Comparison of ENCODE assay signal across 20 cellular contexts in genomic region chr13:66958611-66959010, GRCh38.
DNase-seq lines count a peak whose midpoint lies in the region; ATAC-seq, FAIRE-seq and TF ChIP-seq lines count a peak whose summit lies in the region.
"Had no signal": no experiment of that assay in that cellular context is flagged by ENCODE, and none has a peak within 500 bp of the region (broad histone marks: within the 10 kb centered on the region; RNA-seq: fewer than 3 reads in every experiment).

No MANE protein-coding gene starts in this region.

- no peaks in the 10 kb centered on the region for H3K9me3 ChIP-seq in smooth muscle cell (replicated peaks; ENCODE audit: low read depth)

- peak; percentile 76 for DNase-seq in putamen (ENCODE audit: low spot score)
- no peak for DNase-seq in KBM-7
- DNase-seq in smooth muscle cell (lab: John Stamatoyannopoulos, UW; ENCODE audit: unreplicated experiment), result no peak
- no peak for DNase-seq in D721Med (ENCODE audit: insufficient read length, low spot score)
- DNase-seq: activated CD4-positive, alpha-beta T cell treated with anti-CD3 and anti-CD28 coated beads for 48 hours; aorta; CD8-positive, alpha-beta T cell; DMS53; GDM1; kidney; NCI-H187; NCI-H446; SHP77 treated with DMSO at 0.1 percent for 48 hours; stimulated activated CD4-positive, alpha-beta T cell treated with anti-CD3 and anti-CD28 coated beads, Interleukin-1b, Interleukin-23, amount 100 ng/mL, for 48 hours; T-cell had no signal

- H4K20me1 ChIP-seq in smooth muscle cell (ENCODE audit: low read depth), result no peaks in the 10 kb centered on the region

- 81% methylated on average over 3 of the region's 3 CpGs for whole genome bisulfite sequencing in smooth muscle cell (ENCODE audit: low lambda C conversion rate)

- H3K4me1 ChIP-seq in smooth muscle cell (ENCODE audit: low read depth), result no peaks in the 10 kb centered on the region

- H3K79me2 ChIP-seq in smooth muscle cell (ENCODE audit: low read depth), result no peaks in the 10 kb centered on the region

- ATAC-seq in GM18909 (IDR thresholded peaks at IDR 0.05; ENCODE audit: poor library complexity, unreplicated experiment) (peak; percentile 71), GM21619 (IDR thresholded peaks at IDR 0.05; ENCODE audit: unreplicated experiment) (peak; percentile 85), HG03175 (IDR thresholded peaks at IDR 0.05; ENCODE audit: unreplicated experiment) (peak; percentile 78)
- ATAC-seq: activated T-helper 17 cell treated with anti-CD3 and anti-CD28 coated beads, Interleukin-2, amount 50 U/mL, for 72 hours; CD8-positive, alpha-beta T cell; T-cell had no signal

- no peak overlapping the region for H3K4me2 ChIP-seq in smooth muscle cell

- TF ChIP-seq CTCF in smooth muscle cell (IDR thresholded peaks at IDR 0.05; ENCODE audit: borderline replicate concordance, insufficient read depth, poor library complexity, severe bottlenecking) (no peak), D721Med (IDR thresholded peaks at IDR 0.05; ENCODE audit: insufficient read depth, missing control alignments) (no peak)

- H2AFZ ChIP-seq in smooth muscle cell (ENCODE audit: low read depth), result no peak overlapping the region

- H3K9ac ChIP-seq in smooth muscle cell (ENCODE audit: low read depth), result no peak overlapping the region

- H3K4me3 ChIP-seq in smooth muscle cell, result no peak overlapping the region
- H3K4me3 ChIP-seq: lung had no signal

- H3K27me3 ChIP-seq in smooth muscle cell (ENCODE audit: low read depth), result no peaks in the 10 kb centered on the region

- no peak for FAIRE-seq in D721Med (lab: Jason Lieb, UNC)
- FAIRE-seq: kidney had no signal

- in situ Hi-C loops in KBM-7 (cut with MboI; ENCODE audit: low pct_unique_long_range_greater_than_20kb, low sequenced_read_pairs), result no loop called here

- no peaks in the 10 kb centered on the region for H3K36me3 ChIP-seq in smooth muscle cell (ENCODE audit: low read depth)

- H3K27ac ChIP-seq in smooth muscle cell (ENCODE audit: low read depth), result no peak overlapping the region

- H3F3A ChIP-seq in smooth muscle cell (ENCODE audit: low read depth), result no peaks in the 10 kb centered on the region
